In the genomic region with DNA sequence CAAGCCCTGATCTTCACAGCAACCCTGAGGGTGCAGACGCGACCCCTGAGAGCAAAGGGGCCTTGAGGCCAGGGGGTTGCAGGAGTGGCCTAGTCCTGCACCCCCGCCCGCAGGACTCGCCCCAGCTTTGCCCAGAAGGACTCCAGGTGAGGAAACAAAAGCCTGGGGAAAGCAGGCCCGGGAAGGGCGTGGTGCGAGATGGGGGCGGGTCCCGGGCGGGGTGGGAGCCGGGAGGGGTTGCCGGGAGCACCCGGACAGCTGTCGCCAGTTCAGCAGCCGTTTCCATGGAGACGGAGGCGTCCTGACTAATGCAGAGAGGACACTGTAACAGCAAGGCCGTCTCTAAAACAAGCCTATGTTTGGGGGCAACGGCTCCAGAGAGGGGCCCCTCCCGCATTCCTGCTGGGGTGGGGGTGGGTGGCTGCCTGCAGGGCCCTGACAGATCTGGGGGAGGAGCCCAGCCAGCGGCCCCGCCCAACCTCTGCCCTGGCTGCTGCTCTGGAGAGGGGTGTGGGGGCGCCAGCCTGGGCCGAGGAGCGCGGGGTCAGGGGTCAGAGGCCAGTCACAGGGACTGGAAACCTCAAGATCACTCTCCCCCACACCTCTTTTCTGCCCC, we compare ENCODE assay signal across 1 cellular context.
TF ChIP-seq lines count a peak whose summit lies in the region.

No MANE protein-coding gene starts in this region.

TF ChIP-seq in K562, 482 proteins besides CTCF, POLR2A, EP300 and RAD21 (continues in another document):
- TF ChIP-seq ZZZ3 (IDR thresholded peaks at IDR 0.05) (no peak), ETV1 (tag; conservative IDR thresholded peaks at IDR 0.05; ENCODE audit: low read depth) (no peak), ZBTB7A (IDR thresholded peaks at IDR 0.05; ENCODE audit: borderline replicate concordance, control insufficient read depth, low read depth, low read length) (peak; percentile 87; the same call in 1 of the 2 replicates), MAZ (CRISPR knock-in tag; conservative IDR thresholded peaks at IDR 0.05 in 1 of 2, IDR thresholded peaks at IDR 0.05 in 1 of 2) (peak; percentile 41 to 59; a peak in 3 of 4 replicates), SMAD2 (IDR thresholded peaks at IDR 0.05; ENCODE audit: low read depth, low read length) (no peak), MYC (IDR thresholded peaks at IDR 0.05; ENCODE audit: low read depth, low read length) (peak; percentile 20; the same call in 1 of the 2 replicates), MYC (CRISPR knock-in tag; IDR thresholded peaks at IDR 0.05; ENCODE audit: borderline replicate concordance, low read depth) (no peak), MEIS2 (IDR thresholded peaks at IDR 0.05; ENCODE audit: partially characterized antibody) (peak; percentile 50), ZNF311 (CRISPR knock-in tag; IDR thresholded peaks at IDR 0.05) (no peak), RBM17 (IDR thresholded peaks at IDR 0.05; ENCODE audit: borderline replicate concordance, low read depth, low read length) (no peak), ZNF75A (CRISPR knock-in tag; IDR thresholded peaks at IDR 0.05) (no peak), KLF16 (IDR thresholded peaks at IDR 0.05) (no peak), HDAC1 (IDR thresholded peaks at IDR 0.05) (peak in 1 of 2 experiments; percentile 58; a peak in 1 of 4 replicates), NRF1 (conservative IDR thresholded peaks at IDR 0.05 in 1 of 2, IDR thresholded peaks at IDR 0.05 in 1 of 2) (0 out of 4 replicates have a peak, but pooled peaks have one; percentile 10 to 17), SAP30 (IDR thresholded peaks at IDR 0.05; ENCODE audit: borderline replicate concordance, insufficient read depth, low read depth, low read length, poor library complexity, severe bottlenecking) (peak; percentile 82), ZNF316 (IDR thresholded peaks at IDR 0.05) (no peak), FUS (optimal IDR thresholded peaks at IDR 0.05; ENCODE audit: low read depth, low read length) (no peak), FOSL1 (tag; conservative IDR thresholded peaks at IDR 0.05) (0 out of 2 replicates have a peak, but pooled peaks have one; percentile 19), EGR1 (conservative IDR thresholded peaks at IDR 0.05) (peak; percentile 72), JUN (IDR thresholded peaks at IDR 0.05; ENCODE audit: borderline replicate concordance, low read depth, low read length) (no peak), JUN (CRISPR knock-in tag; IDR thresholded peaks at IDR 0.05; ENCODE audit: borderline replicate concordance) (no peak), CCAR2 (IDR thresholded peaks at IDR 0.05; ENCODE audit: low read depth, low read length) (no peak), ZNF140 (CRISPR knock-in tag; IDR thresholded peaks at IDR 0.05) (no peak), CHCHD3 (CRISPR knock-in tag; IDR thresholded peaks at IDR 0.05) (no peak), ZBTB1 (CRISPR knock-in tag; IDR thresholded peaks at IDR 0.05; ENCODE audit: borderline replicate concordance, low read depth) (no peak), ZNF764 (CRISPR knock-in tag; IDR thresholded peaks at IDR 0.05; ENCODE audit: low read depth) (no peak), NR2C1 (IDR thresholded peaks at IDR 0.05) (peak; percentile 90), NR2C1 (tag; IDR thresholded peaks at IDR 0.05) (peak; percentile 90), ETV5 (CRISPR knock-in tag; IDR thresholded peaks at IDR 0.05; ENCODE audit: low read depth) (no peak), EZH2 (IDR thresholded peaks at IDR 0.05; ENCODE audit: borderline replicate concordance, low read depth, low read length) (no peak), FOS (IDR thresholded peaks at IDR 0.05; ENCODE audit: extremely low read depth, insufficient read length) (no peak), ZNF197 (CRISPR knock-in tag; IDR thresholded peaks at IDR 0.05; ENCODE audit: low read depth) (no peak), BRD4 (IDR thresholded peaks at IDR 0.05) (no peak), POLR2H (tag; IDR thresholded peaks at IDR 0.05; ENCODE audit: low read depth) (no peak), MYNN (IDR thresholded peaks at IDR 0.05) (peak; percentile 68; the same call in 1 of the 2 replicates), MYNN (CRISPR knock-in tag; IDR thresholded peaks at IDR 0.05) (no peak), PYGO2 (tag; IDR thresholded peaks at IDR 0.05) (no peak), FOXJ2 (tag; IDR thresholded peaks at IDR 0.05) (peak; percentile 98), ZNF444 (CRISPR knock-in tag; IDR thresholded peaks at IDR 0.05) (no peak), PHF8 (IDR thresholded peaks at IDR 0.05; ENCODE audit: borderline replicate concordance, low read length) (peak; percentile 12; the same call in 1 of the 2 replicates), NR4A1 (CRISPR knock-in tag; IDR thresholded peaks at IDR 0.05) (no peak), NR4A1 (tag; IDR thresholded peaks at IDR 0.05) (no peak), PCBP1 (IDR thresholded peaks at IDR 0.05; ENCODE audit: low read depth, low read length, poor library complexity, severe bottlenecking) (no peak)
- TF ChIP-seq, protein P1, sequence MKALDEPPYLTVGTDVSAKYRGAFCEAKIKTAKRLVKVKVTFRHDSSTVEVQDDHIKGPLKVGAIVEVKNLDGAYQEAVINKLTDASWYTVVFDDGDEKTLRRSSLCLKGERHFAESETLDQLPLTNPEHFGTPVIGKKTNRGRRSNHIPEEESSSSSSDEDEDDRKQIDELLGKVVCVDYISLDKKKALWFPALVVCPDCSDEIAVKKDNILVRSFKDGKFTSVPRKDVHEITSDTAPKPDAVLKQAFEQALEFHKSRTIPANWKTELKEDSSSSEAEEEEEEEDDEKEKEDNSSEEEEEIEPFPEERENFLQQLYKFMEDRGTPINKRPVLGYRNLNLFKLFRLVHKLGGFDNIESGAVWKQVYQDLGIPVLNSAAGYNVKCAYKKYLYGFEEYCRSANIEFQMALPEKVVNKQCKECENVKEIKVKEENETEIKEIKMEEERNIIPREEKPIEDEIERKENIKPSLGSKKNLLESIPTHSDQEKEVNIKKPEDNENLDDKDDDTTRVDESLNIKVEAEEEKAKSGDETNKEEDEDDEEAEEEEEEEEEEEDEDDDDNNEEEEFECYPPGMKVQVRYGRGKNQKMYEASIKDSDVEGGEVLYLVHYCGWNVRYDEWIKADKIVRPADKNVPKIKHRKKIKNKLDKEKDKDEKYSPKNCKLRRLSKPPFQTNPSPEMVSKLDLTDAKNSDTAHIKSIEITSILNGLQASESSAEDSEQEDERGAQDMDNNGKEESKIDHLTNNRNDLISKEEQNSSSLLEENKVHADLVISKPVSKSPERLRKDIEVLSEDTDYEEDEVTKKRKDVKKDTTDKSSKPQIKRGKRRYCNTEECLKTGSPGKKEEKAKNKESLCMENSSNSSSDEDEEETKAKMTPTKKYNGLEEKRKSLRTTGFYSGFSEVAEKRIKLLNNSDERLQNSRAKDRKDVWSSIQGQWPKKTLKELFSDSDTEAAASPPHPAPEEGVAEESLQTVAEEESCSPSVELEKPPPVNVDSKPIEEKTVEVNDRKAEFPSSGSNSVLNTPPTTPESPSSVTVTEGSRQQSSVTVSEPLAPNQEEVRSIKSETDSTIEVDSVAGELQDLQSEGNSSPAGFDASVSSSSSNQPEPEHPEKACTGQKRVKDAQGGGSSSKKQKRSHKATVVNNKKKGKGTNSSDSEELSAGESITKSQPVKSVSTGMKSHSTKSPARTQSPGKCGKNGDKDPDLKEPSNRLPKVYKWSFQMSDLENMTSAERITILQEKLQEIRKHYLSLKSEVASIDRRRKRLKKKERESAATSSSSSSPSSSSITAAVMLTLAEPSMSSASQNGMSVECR (CRISPR knock-in tag; IDR thresholded peaks at IDR 0.05): peak; percentile 81; the same call in 1 of the 2 replicates
- TF ChIP-seq, protein P2, sequence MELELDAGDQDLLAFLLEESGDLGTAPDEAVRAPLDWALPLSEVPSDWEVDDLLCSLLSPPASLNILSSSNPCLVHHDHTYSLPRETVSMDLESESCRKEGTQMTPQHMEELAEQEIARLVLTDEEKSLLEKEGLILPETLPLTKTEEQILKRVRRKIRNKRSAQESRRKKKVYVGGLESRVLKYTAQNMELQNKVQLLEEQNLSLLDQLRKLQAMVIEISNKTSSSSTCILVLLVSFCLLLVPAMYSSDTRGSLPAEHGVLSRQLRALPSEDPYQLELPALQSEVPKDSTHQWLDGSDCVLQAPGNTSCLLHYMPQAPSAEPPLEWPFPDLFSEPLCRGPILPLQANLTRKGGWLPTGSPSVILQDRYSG (tag; conservative IDR thresholded peaks at IDR 0.05; ENCODE audit: low read depth): no peak
- TF ChIP-seq, protein P3, sequence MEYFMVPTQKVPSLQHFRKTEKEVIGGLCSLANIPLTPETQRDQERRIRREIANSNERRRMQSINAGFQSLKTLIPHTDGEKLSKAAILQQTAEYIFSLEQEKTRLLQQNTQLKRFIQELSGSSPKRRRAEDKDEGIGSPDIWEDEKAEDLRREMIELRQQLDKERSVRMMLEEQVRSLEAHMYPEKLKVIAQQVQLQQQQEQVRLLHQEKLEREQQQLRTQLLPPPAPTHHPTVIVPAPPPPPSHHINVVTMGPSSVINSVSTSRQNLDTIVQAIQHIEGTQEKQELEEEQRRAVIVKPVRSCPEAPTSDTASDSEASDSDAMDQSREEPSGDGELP (CRISPR knock-in tag; IDR thresholded peaks at IDR 0.05; ENCODE audit: borderline replicate concordance): peak; percentile 96
- TF ChIP-seq, protein P4, sequence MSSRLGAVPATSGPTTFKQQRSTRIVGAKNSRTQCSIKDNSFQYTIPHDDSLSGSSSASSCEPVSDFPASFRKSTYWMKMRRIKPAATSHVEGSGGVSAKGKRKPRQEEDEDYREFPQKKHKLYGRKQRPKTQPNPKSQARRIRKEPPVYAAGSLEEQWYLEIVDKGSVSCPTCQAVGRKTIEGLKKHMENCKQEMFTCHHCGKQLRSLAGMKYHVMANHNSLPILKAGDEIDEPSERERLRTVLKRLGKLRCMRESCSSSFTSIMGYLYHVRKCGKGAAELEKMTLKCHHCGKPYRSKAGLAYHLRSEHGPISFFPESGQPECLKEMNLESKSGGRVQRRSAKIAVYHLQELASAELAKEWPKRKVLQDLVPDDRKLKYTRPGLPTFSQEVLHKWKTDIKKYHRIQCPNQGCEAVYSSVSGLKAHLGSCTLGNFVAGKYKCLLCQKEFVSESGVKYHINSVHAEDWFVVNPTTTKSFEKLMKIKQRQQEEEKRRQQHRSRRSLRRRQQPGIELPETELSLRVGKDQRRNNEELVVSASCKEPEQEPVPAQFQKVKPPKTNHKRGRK (tag; IDR thresholded peaks at IDR 0.05): no peak
- TF ChIP-seq, protein P5, sequence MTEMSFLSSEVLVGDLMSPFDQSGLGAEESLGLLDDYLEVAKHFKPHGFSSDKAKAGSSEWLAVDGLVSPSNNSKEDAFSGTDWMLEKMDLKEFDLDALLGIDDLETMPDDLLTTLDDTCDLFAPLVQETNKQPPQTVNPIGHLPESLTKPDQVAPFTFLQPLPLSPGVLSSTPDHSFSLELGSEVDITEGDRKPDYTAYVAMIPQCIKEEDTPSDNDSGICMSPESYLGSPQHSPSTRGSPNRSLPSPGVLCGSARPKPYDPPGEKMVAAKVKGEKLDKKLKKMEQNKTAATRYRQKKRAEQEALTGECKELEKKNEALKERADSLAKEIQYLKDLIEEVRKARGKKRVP (CRISPR knock-in tag; IDR thresholded peaks at IDR 0.05): no peak
- TF ChIP-seq, protein P6, sequence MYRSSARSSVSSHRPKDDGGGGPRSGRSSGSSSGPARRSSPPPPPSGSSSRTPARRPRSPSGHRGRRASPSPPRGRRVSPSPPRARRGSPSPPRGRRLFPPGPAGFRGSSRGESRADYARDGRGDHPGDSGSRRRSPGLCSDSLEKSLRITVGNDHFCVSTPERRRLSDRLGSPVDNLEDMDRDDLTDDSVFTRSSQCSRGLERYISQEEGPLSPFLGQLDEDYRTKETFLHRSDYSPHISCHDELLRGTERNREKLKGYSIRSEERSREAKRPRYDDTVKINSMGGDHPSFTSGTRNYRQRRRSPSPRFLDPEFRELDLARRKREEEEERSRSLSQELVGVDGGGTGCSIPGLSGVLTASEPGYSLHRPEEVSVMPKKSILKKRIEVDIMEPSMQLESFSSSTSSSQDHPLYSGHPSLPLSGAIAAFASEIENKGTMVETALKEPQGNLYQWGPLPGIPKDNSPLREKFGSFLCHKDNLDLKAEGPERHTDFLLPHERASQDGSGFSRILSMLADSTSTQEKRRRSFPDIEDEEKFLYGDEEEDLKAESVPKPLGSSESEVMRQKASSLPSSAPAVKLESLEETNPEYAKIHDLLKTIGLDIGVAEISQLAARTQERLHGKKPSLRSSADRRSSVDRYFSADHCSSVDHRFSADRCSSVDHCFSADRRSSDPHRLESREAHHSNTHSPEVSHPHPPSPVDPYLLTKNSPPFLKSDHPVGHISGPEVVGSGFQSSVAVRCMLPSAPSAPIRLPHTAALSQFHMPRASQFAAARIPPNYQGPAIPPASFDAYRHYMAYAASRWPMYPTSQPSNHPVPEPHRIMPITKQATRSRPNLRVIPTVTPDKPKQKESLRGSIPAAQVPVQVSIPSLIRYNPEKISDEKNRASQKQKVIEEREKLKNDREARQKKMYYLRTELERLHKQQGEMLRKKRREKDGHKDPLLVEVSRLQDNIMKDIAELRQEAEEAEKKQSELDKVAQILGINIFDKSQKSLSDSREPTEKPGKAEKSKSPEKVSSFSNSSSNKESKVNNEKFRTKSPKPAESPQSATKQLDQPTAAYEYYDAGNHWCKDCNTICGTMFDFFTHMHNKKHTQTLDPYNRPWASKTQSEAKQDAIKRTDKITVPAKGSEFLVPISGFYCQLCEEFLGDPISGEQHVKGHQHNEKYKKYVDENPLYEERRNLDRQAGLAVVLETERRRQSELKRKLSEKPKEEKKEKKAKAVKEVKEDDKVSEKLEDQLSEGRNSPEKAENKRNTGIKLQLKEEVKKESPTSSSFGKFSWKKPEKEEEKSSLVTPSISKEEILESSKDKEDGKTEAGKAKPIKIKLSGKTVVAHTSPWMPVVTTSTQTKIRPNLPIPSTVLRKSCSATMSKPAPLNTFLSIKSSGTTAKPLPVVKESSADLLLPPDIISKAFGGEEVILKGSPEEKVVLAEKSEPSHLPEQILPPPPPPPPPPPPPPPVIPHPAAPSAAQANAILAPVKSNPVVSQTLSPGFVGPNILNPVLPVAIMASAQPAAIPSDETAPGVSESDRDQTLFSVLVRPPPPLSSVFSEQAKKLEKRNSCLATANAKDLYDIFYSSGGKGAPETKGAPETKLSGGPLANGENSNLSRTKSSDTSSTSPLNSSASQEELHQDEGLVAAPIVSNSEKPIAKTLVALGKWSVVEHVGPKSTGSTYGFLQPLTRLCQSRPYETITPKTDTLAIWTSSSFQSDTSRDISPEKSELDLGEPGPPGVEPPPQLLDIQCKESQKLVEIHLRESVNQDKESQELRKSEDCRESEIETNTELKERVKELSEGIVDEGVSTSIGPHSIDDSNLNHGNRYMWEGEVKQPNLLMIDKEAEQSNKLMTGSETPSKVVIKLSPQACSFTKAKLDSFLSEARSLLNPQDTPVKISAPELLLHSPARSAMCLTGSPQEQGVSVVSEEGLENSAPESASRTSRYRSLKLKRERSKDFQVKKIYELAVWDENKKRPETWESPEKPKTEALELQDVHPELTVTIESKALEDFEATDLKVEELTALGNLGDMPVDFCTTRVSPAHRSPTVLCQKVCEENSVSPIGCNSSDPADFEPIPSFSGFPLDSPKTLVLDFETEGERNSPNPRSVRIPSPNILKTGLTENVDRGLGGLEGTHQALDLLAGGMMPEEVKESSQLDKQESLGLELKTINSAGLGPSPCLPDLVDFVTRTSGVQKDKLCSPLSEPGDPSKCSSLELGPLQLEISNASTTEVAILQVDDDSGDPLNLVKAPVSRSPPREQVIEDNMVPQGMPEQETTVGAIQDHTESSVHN (IDR thresholded peaks at IDR 0.05; ENCODE audit: borderline replicate concordance in 1 of 2, low read depth in 1 of 2): no peak
